1 cellular context compared by ENCODE assay signal in genomic region chr20:44336086-44336485, GRCh38.
TF ChIP-seq lines count a peak whose summit lies in the region.

No MANE protein-coding gene starts in this region.

TF ChIP-seq in HepG2, 621 proteins besides CTCF, POLR2A, EP300 and RAD21 (continues in another document):
- TF ChIP-seq ZNF446 (CRISPR knock-in tag; IDR thresholded peaks at IDR 0.05) (no peak), ZNF609 (CRISPR knock-in tag; IDR thresholded peaks at IDR 0.05; ENCODE audit: borderline replicate concordance) (no peak), ZNF253 (CRISPR knock-in tag; IDR thresholded peaks at IDR 0.05; ENCODE audit: borderline replicate concordance) (no peak), ZKSCAN8 (CRISPR knock-in tag; IDR thresholded peaks at IDR 0.05; ENCODE audit: borderline replicate concordance) (no peak), CEBPG (CRISPR knock-in tag; IDR thresholded peaks at IDR 0.05) (0 out of 2 replicates have a peak, but pooled peaks have one; percentile 4), ZNF710 (CRISPR knock-in tag; IDR thresholded peaks at IDR 0.05; ENCODE audit: borderline replicate concordance) (0 out of 2 replicates have a peak, but pooled peaks have one; percentile 39), ZNF577 (CRISPR knock-in tag; IDR thresholded peaks at IDR 0.05; ENCODE audit: borderline replicate concordance, low read depth) (no peak), ZBTB10 (CRISPR knock-in tag; IDR thresholded peaks at IDR 0.05; ENCODE audit: borderline replicate concordance) (no peak), ZBTB46 (CRISPR knock-in tag; IDR thresholded peaks at IDR 0.05; ENCODE audit: borderline replicate concordance) (no peak), ZBTB38 (CRISPR knock-in tag; IDR thresholded peaks at IDR 0.05) (no peak), ZNF17 (CRISPR knock-in tag; IDR thresholded peaks at IDR 0.05) (no peak), STAG1 (CRISPR knock-in tag; IDR thresholded peaks at IDR 0.05) (0 out of 2 replicates have a peak, but pooled peaks have one; percentile 19), ARID5B (CRISPR knock-in tag; IDR thresholded peaks at IDR 0.05) (peak; percentile 21; the same call in 1 of the 2 replicates), GPBP1L1 (CRISPR knock-in tag; IDR thresholded peaks at IDR 0.05) (no peak), HOXA7 (CRISPR knock-in tag; IDR thresholded peaks at IDR 0.05) (no peak), MXD3 (CRISPR knock-in tag; IDR thresholded peaks at IDR 0.05) (no peak), HNRNPK (IDR thresholded peaks at IDR 0.05; ENCODE audit: low read depth, low read length, poor library complexity, severe bottlenecking) (no peak), NFYC (CRISPR knock-in tag; IDR thresholded peaks at IDR 0.05) (no peak), HMGXB4 (CRISPR knock-in tag; IDR thresholded peaks at IDR 0.05; ENCODE audit: borderline replicate concordance in 1 of 2, low read depth in 1 of 2) (no peak), ETV6 (CRISPR knock-in tag; conservative IDR thresholded peaks at IDR 0.05) (no peak), ZNF160 (CRISPR knock-in tag; IDR thresholded peaks at IDR 0.05) (no peak), XBP1 (CRISPR knock-in tag; IDR thresholded peaks at IDR 0.05) (no peak), JARID2 (CRISPR knock-in tag; IDR thresholded peaks at IDR 0.05; ENCODE audit: insufficient replicate concordance) (no peak), TBX3 (IDR thresholded peaks at IDR 0.05; ENCODE audit: borderline replicate concordance) (no peak), FIP1L1 (IDR thresholded peaks at IDR 0.05; ENCODE audit: borderline replicate concordance, insufficient read depth, low read depth, low read length) (no peak), ZNF333 (CRISPR knock-in tag; IDR thresholded peaks at IDR 0.05; ENCODE audit: borderline replicate concordance) (no peak), SMARCE1 (IDR thresholded peaks at IDR 0.05; ENCODE audit: borderline replicate concordance) (no peak), HNRNPL (IDR thresholded peaks at IDR 0.05; ENCODE audit: low read depth, low read length) (peak; percentile 89), ZNF430 (CRISPR knock-in tag; IDR thresholded peaks at IDR 0.05) (no peak), MIXL1 (CRISPR knock-in tag; IDR thresholded peaks at IDR 0.05) (no peak), NCOR1 (IDR thresholded peaks at IDR 0.05; ENCODE audit: borderline replicate concordance, low read length) (no peak), ZNF180 (CRISPR knock-in tag; IDR thresholded peaks at IDR 0.05; ENCODE audit: borderline replicate concordance, low read depth) (no peak), NFE2L2 (IDR thresholded peaks at IDR 0.05; ENCODE audit: low read length) (no peak), LRRFIP1 (CRISPR knock-in tag; conservative IDR thresholded peaks at IDR 0.05) (no peak), NRL (CRISPR knock-in tag; IDR thresholded peaks at IDR 0.05; ENCODE audit: borderline replicate concordance) (peak; percentile 25; the same call in 1 of the 2 replicates), ZBTB3 (CRISPR knock-in tag; IDR thresholded peaks at IDR 0.05; ENCODE audit: borderline replicate concordance, low read depth) (no peak), ZNF670 (CRISPR knock-in tag; IDR thresholded peaks at IDR 0.05; ENCODE audit: borderline replicate concordance) (no peak), AGO1 (IDR thresholded peaks at IDR 0.05; ENCODE audit: low read depth, low read length, poor library complexity, severe bottlenecking) (peak; percentile 54)
